ENCODE assay signal across 18 cellular contexts in the genomic region with DNA sequence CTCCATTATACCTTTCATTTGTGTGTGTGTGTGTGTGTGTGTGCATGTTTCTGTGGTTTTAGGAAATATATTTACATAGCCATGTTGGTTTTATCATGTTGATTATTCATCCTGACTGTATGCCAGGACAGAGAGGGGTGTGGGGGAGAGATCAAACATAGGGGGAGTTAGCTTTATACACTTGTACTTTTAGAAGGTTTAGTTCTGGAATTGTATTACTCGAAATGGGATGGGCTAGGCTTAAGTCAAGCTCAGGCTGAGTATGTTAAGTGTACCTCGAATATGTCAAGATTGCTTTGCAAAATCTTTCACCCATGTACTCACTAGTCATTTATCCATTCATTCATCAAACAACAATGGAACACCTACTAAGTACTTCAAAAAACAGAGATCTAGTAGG.
DNase-seq lines count a peak whose midpoint lies in the region; ATAC-seq, FAIRE-seq and TF ChIP-seq lines count a peak whose summit lies in the region.
"Had no signal": no experiment of that assay in that cellular context is flagged by ENCODE, and none has a peak within 500 bp of the region (broad histone marks: within the 10 kb centered on the region; RNA-seq: fewer than 3 reads in every experiment).

No MANE protein-coding gene starts in this region.

- no peaks in the 10 kb centered on the region for H3K79me2 ChIP-seq in mammary epithelial cell (ENCODE audit: insufficient read depth, low read length)

- H3K9me3 ChIP-seq in mammary epithelial cell (replicated peaks; ENCODE audit: insufficient read depth, low read length), result no peaks in the 10 kb centered on the region
- H3K9me3 ChIP-seq in breast epithelium, result no peaks in the 10 kb centered on the region
- H3K9me3 ChIP-seq: Peyer's patch had no signal

- H3K4me1 ChIP-seq in mammary epithelial cell (ENCODE audit: insufficient read depth, low read length), result peaks cover 12% of the 10 kb centered on the region
- H3K4me1 ChIP-seq in breast epithelium, result no peaks in the 10 kb centered on the region
- peaks cover 11% of the 10 kb centered on the region for H3K4me1 ChIP-seq in foreskin keratinocyte
- H3K4me1 ChIP-seq: Peyer's patch had no signal

- H3K9ac ChIP-seq in mammary epithelial cell (ENCODE audit: insufficient read depth, low read length), result no peak overlapping the region

- ATAC-seq in foreskin keratinocyte, result peak; percentile 10

- H3K36me3 ChIP-seq in mammary epithelial cell (ENCODE audit: insufficient read depth, low read length) (no peaks in the 10 kb centered on the region), breast epithelium (no peaks in the 10 kb centered on the region), bronchial epithelial cell (ENCODE audit: control insufficient read depth, insufficient read depth, low read length) (no peaks in the 10 kb centered on the region)
- H3K36me3 ChIP-seq: Peyer's patch had no signal

- no peaks in the 10 kb centered on the region for H4K20me1 ChIP-seq in mammary epithelial cell (ENCODE audit: insufficient read depth, low read length)

- 100% methylated on average over 2 of the region's 2 CpGs for WGBS in mammary epithelial cell (ENCODE audit: low coverage, missing lambda C conversion rate)

- peak; percentile 14 for DNase-seq in mammary epithelial cell
- no peak for DNase-seq in breast epithelium (ENCODE audit: low spot score in 2 of 2)
- DNase-seq in bronchial epithelial cell (ENCODE audit: low read depth), result peak; percentile 82
- peak; percentile 19 to 24 for DNase-seq in foreskin keratinocyte
- DNase-seq in NCI-H748 (lab: John Stamatoyannopoulos, UW; ENCODE audit: unreplicated experiment), result no peak
- no peak for DNase-seq in activated CD8-positive, alpha-beta memory T cell treated with anti-CD3 and anti-CD28 coated beads, Interleukin-2, amount 50 U/mL, for 48 hours
- no peak for DNase-seq in NCI-H1417 (lab: John Stamatoyannopoulos, UW)
- DNase-seq in HuH-7.5 (ENCODE audit: low spot score), result no peak
- DNase-seq: C1 segment of cervical spinal cord, KG1, NCI-H1092, NCI-H1694, NCI-H2107, NCI-H446, NCI-H82, Peyer's patch, SHP77 treated with DMSO at 0.1 percent for 48 hours had no signal

- no peak overlapping the region for H3K4me2 ChIP-seq in mammary epithelial cell (ENCODE audit: insufficient read depth, low read depth, low read length)

- no peak overlapping the region for H2AFZ ChIP-seq in mammary epithelial cell (ENCODE audit: low read depth, low read length)

- no peak overlapping the region for H3K4me3 ChIP-seq in mammary epithelial cell (replicated peaks in 1 of 3; ENCODE audit: insufficient read depth in 1 of 3, low read depth in 2 of 3, low read length in 3 of 3)
- H3K4me3 ChIP-seq in breast epithelium, result no peak overlapping the region
- no peak overlapping the region for H3K4me3 ChIP-seq in bronchial epithelial cell (ENCODE audit: low read depth, low read length)
- H3K4me3 ChIP-seq: Peyer's patch had no signal

- CTCF ChIA-PET in mammary epithelial cell (lab: Charles Lee; ENCODE audit: low non-redundant PET), result no interaction called here

- TF ChIP-seq CTCF in mammary epithelial cell (conservative IDR thresholded peaks at IDR 0.05 in 1 of 2, IDR thresholded peaks at IDR 0.05 in 1 of 2; ENCODE audit: extremely low read depth in 1 of 2, insufficient read depth in 1 of 2, low read depth in 1 of 2, low read length in 2 of 2), result no peak
- no peak for TF ChIP-seq CTCF in breast epithelium (IDR thresholded peaks at IDR 0.05)
- no peak for TF ChIP-seq CTCF in bronchial epithelial cell (IDR thresholded peaks at IDR 0.05; ENCODE audit: insufficient read depth, low read length, severe bottlenecking)
- no peak for TF ChIP-seq CTCF in foreskin keratinocyte (conservative IDR thresholded peaks at IDR 0.05)

- H3K27ac ChIP-seq in mammary epithelial cell (ENCODE audit: insufficient read depth, low read depth, low read length) (no peak overlapping the region), breast epithelium (no peak overlapping the region), foreskin keratinocyte (no peak overlapping the region)
- H3K27ac ChIP-seq: HL-60, Peyer's patch had no signal

- no peak for FAIRE-seq in bronchial epithelial cell (lab: Jason Lieb, UNC)

- dilution Hi-C loops in mammary epithelial cell (cut with HindIII; ENCODE audit: low sequenced_read_pairs), result no loop called here

- H3K27me3 ChIP-seq in mammary epithelial cell (ENCODE audit: insufficient read depth, low read length) (no peaks in the 10 kb centered on the region), breast epithelium (no peaks in the 10 kb centered on the region), bronchial epithelial cell (ENCODE audit: control insufficient read depth, insufficient read depth, low read length) (no peaks in the 10 kb centered on the region), foreskin keratinocyte (no peaks in the 10 kb centered on the region)
- H3K27me3 ChIP-seq: Peyer's patch had no signal

- intact Hi-C loops in mammary epithelial cell (cut with micrococcal nuclease) (no loop called here), breast epithelium (cut with DNase I; ENCODE audit: low total_unique reads) (no loop called here)

- no TSS peak for BruUV-seq in mammary epithelial cell (replicated peaks; lab: Mats Ljungman, UMichigan)

- no peak for TF ChIP-seq POLR2A in breast epithelium (IDR thresholded peaks at IDR 0.05)

- in situ Hi-C loops in mammary epithelial cell (cut with MboI; ENCODE audit: low sequenced_read_pairs in 2 of 2), result no loop called here

Comparison
In these comparisons a context has a peak if more than half of its experiments do, and no peak if none do; other contexts are left out.
1. DNase-seq: peak in mammary epithelial cell (single experiment), bronchial epithelial cell (single experiment) and foreskin keratinocyte (2 of 2); none in breast epithelium (0 of 2), NCI-H748 (single experiment), activated CD8-positive, alpha-beta memory T cell treated with anti-CD3 and anti-CD28 coated beads, Interleukin-2, amount 50 U/mL, for 48 hours (single experiment), NCI-H1417 (0 of 3) and HuH-7.5 (single experiment).